ENCODE assay signal across 17 cellular contexts in the genomic region with DNA sequence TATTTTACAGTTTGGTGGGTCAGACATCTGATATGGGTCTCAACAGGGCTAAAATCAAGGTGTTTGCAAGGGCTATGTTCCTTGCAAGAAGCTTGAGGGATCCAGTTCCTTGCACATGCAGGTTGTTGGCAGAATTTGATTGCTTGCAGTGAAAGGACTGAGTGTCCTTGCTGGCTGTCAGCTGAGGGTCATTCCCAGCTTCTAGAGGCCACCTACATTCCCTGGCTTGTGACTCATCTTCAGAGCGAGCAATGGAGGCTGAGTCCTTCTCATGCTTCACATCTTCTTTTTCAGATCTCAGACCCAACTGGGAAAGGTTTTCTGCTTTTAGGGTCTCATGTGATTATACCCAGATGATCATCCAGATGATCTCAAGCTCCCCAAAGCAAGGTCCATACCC. TPM values are rescaled to one million over a fixed set of nuclear protein-coding genes. Genes with fewer than 3 reads are reported as not detected.
DNase-seq lines count a peak whose midpoint lies in the region; ATAC-seq, FAIRE-seq and TF ChIP-seq lines count a peak whose summit lies in the region.
"Had no signal": no experiment of that assay in that cellular context is flagged by ENCODE, and none has a peak within 500 bp of the region (broad histone marks: within the 10 kb centered on the region; RNA-seq: fewer than 3 reads in every experiment).

No MANE protein-coding gene starts in this region.

- H3K27ac Mint-ChIP-seq in astrocyte (ENCODE audit: unreplicated experiment), result peak overlapping the region; percentile 11

- H3K4me2 ChIP-seq in HepG2 (ENCODE audit: low read depth, low read length) (no peak overlapping the region), astrocyte (ENCODE audit: low read length) (no peak overlapping the region)
- H3K4me2 ChIP-seq: BLaER1 treated with 17β-estradiol and CSF1 and Interleukin-3, amounts not matched to agents 10 nM and 100 nM had no signal

- no peak for TF ChIP-seq RAD21 in HepG2 (CRISPR knock-in tag; IDR thresholded peaks at IDR 0.05)

- no peak for TF ChIP-seq CTCF in HepG2 (CRISPR knock-in tag; IDR thresholded peaks at IDR 0.05)
- no peak for TF ChIP-seq CTCF in right lobe of liver (IDR thresholded peaks at IDR 0.05)
- no peak for TF ChIP-seq CTCF in astrocyte (IDR thresholded peaks at IDR 0.05; ENCODE audit: insufficient read depth, low read depth, low read length)
- no peak for TF ChIP-seq CTCF in spleen (IDR thresholded peaks at IDR 0.05 in 8 of 11, conservative IDR thresholded peaks at IDR 0.05 in 3 of 11)

- TF ChIP-seq POLR2A in HepG2 (IDR thresholded peaks at IDR 0.05; ENCODE audit: insufficient read depth in 1 of 2, low read depth in 2 of 2, low read length in 2 of 2), result no peak
- no peak for TF ChIP-seq POLR2A in right lobe of liver (IDR thresholded peaks at IDR 0.05)
- TF ChIP-seq POLR2A in spleen (IDR thresholded peaks at IDR 0.05), result no peak

- peaks cover 20% of the 10 kb centered on the region for H3K4me1 ChIP-seq in HepG2 (ENCODE audit: insufficient read depth, low read length)
- no peaks in the 10 kb centered on the region for H3K4me1 ChIP-seq in right lobe of liver
- H3K4me1 ChIP-seq in astrocyte (ENCODE audit: insufficient read depth, low read length), result no peaks in the 10 kb centered on the region
- H3K4me1 ChIP-seq in spleen, result peaks cover 23 to 99% (median 71%) of the 10 kb centered on the region in 6 donors

- BruUV-seq in HepG2 (replicated peaks; lab: Mats Ljungman, UMichigan), result no TSS peak

- WGBS in HepG2 (ENCODE audit: low lambda C conversion rate), result 90% methylated on average over 1 of the region's 1 CpG
- no CpG with 5 or more reads among the region's 1 CpG for WGBS in right lobe of liver (ENCODE audit: insufficient coverage, low coverage, low lambda C conversion rate, missing lambda C conversion rate)
- 90 to 100% (median 100%) methylated on average over 1 of the region's 1 CpG for WGBS in spleen, 5 donors

- peaks cover 10% of the 10 kb centered on the region for H3K36me3 Mint-ChIP-seq in astrocyte (ENCODE audit: low read depth, unreplicated experiment)

- FAIRE-seq in HepG2 (lab: Jason Lieb, UNC) (no peak), astrocyte (lab: Jason Lieb, UNC) (no peak)

- TF ChIP-seq EP300 in HepG2 (IDR thresholded peaks at IDR 0.05; ENCODE audit: low read depth in 2 of 2, low read length in 2 of 2) (no peak), HepG2 (CRISPR knock-in tag; IDR thresholded peaks at IDR 0.05; ENCODE audit: borderline replicate concordance) (no peak)

- H3K4me1 Mint-ChIP-seq in astrocyte (ENCODE audit: low read depth, unreplicated experiment), result peaks cover 34% of the 10 kb centered on the region

- no peak overlapping the region for H2AFZ ChIP-seq in HepG2 (ENCODE audit: low read length)
- no peak overlapping the region for H2AFZ ChIP-seq in astrocyte (ENCODE audit: low read depth, low read length)

- peaks cover 61% of the 10 kb centered on the region for H4K20me1 ChIP-seq in HepG2 (ENCODE audit: insufficient read depth, low read length)
- peaks cover 98% of the 10 kb centered on the region for H4K20me1 ChIP-seq in astrocyte (ENCODE audit: insufficient read depth, low read length)

- peak; percentile 47; the same call in 2 of the 3 replicates for ATAC-seq in HepG2
- ATAC-seq in right lobe of liver, result no peak
- ATAC-seq in GM21717 (IDR thresholded peaks at IDR 0.05; ENCODE audit: unreplicated experiment), result no peak
- ATAC-seq: HCT116, Panc1 had no signal

- peak overlapping the region; percentile 54 for H3K4me3 Mint-ChIP-seq in astrocyte (ENCODE audit: unreplicated experiment)

- H3K27ac ChIP-seq in HepG2 (ENCODE audit: extremely low read length, insufficient read depth, low read length), result no peak overlapping the region
- H3K27ac ChIP-seq in right lobe of liver, result no peak overlapping the region
- H3K27ac ChIP-seq in astrocyte (ENCODE audit: low read depth, low read length), result no peak overlapping the region
- no peak overlapping the region for H3K27ac ChIP-seq in spleen
- H3K27ac ChIP-seq: BLaER1 treated with 17β-estradiol and CSF1 and Interleukin-3, amounts not matched to agents 10 nM and 100 nM had no signal

- in situ Hi-C loops in HepG2 (cut with HindIII; ENCODE audit: extremely low pct_ligation_motif_present, low pct_unique_long_range_greater_than_20kb), result no loop called here

- H3K9ac ChIP-seq in HepG2 (ENCODE audit: insufficient read depth, low read depth, low read length) (no peak overlapping the region), astrocyte (ENCODE audit: low read length) (no peak overlapping the region)
- H3K9ac ChIP-seq: BLaER1 treated with 17β-estradiol and CSF1 and Interleukin-3, amounts not matched to agents 10 nM and 100 nM had no signal

- H3K9me3 ChIP-seq in HepG2 (ENCODE audit: low read length) (no peaks in the 10 kb centered on the region), right lobe of liver (no peaks in the 10 kb centered on the region), astrocyte (ENCODE audit: insufficient read depth, low read depth, low read length) (no peaks in the 10 kb centered on the region), spleen (no peaks in the 10 kb centered on the region)
- H3K9me3 ChIP-seq: BLaER1 treated with 17β-estradiol and CSF1 and Interleukin-3, amounts not matched to agents 10 nM and 100 nM had no signal

- H3K79me2 ChIP-seq in HepG2 (ENCODE audit: insufficient read depth, low read length), result peaks cover 98% of the 10 kb centered on the region
- H3K79me2 ChIP-seq in astrocyte (ENCODE audit: insufficient read depth, low read length), result peaks cover 100% of the 10 kb centered on the region

- intact Hi-C loops in HepG2 (cut with micrococcal nuclease; ENCODE audit: unreplicated experiment) (no loop called here), right lobe of liver (cut with DNase I) (no loop called here), spleen (cut with DNase I; ENCODE audit: low total_unique reads) (no loop called here)

- no peak overlapping the region for H3K4me3 ChIP-seq in HepG2 (replicated peaks in 1 of 3; ENCODE audit: insufficient read depth in 1 of 3, low read depth in 2 of 3, low read length in 3 of 3)
- H3K4me3 ChIP-seq in right lobe of liver, result no peak overlapping the region
- no peak overlapping the region for H3K4me3 ChIP-seq in astrocyte (ENCODE audit: insufficient read depth, low read depth, low read length)
- no peak overlapping the region for H3K4me3 ChIP-seq in spleen
- H3K4me3 ChIP-seq: BLaER1 treated with 17β-estradiol and CSF1 and Interleukin-3, amounts not matched to agents 10 nM and 100 nM had no signal

- H3K36me3 ChIP-seq in HepG2 (replicated peaks in 1 of 2; ENCODE audit: control insufficient read depth in 1 of 2, insufficient read depth in 2 of 2, low read length in 2 of 2), result peaks cover 3 to 32% of the 10 kb centered on the region in 2 experiments; a peak in 4 of 5 replicates
- no peaks in the 10 kb centered on the region for H3K36me3 ChIP-seq in right lobe of liver
- no peaks in the 10 kb centered on the region for H3K36me3 ChIP-seq in astrocyte (ENCODE audit: insufficient read depth, low read length)
- H3K36me3 ChIP-seq in spleen, result peaks cover 0 to 20% (median 0%) of the 10 kb centered on the region in 6 donors

- DNase-seq in HepG2 (ENCODE audit: low spot score) (no peak), right lobe of liver (no peak), astrocyte (ENCODE audit: low read depth) (no peak), islet precursor cell (peak; percentile 64), NCI-H1105 treated with DMSO at 0.1 percent for 48 hours (lab: John Stamatoyannopoulos, UW) (no peak), NCI-H774 (lab: John Stamatoyannopoulos, UW) (no peak), spleen (no peak)
- DNase-seq: DMS 273 treated with DMSO at 0.1 percent for 48 hours, NCI-H1048, NCI-H1694, NCI-H446 treated with DMSO at 0.1 percent for 48 hours, NCI-H748 treated with DMSO at 0.1 percent for 48 hours, SHP77 had no signal

- no peaks in the 10 kb centered on the region for H3K9me3 Mint-ChIP-seq in astrocyte (ENCODE audit: unreplicated experiment)

- POLR2A ChIA-PET in HepG2 (lab: Yijun Ruan, JAX), result interaction anchor here (4.4 kb wide), 1 partner anchor 10 kb away, joined by 17 read pairs; no protein-coding TSS in a partner anchor

- H3K27me3 ChIP-seq in HepG2 (ENCODE audit: control insufficient read depth in 1 of 2, insufficient read depth in 2 of 2, low read length in 2 of 2) (no peaks in the 10 kb centered on the region), right lobe of liver (no peaks in the 10 kb centered on the region), astrocyte (ENCODE audit: insufficient read depth, low read length) (no peaks in the 10 kb centered on the region), spleen (replicated peaks in 1 of 7) (no peaks in the 10 kb centered on the region)
- H3K27me3 ChIP-seq: BLaER1 treated with 17β-estradiol and CSF1 and Interleukin-3, amounts not matched to agents 10 nM and 100 nM had no signal

- CTCF ChIA-PET in HepG2 (lab: Yijun Ruan, JAX; ENCODE audit: low intra/inter-chr PET ratio, low total read pairs), result no interaction called here

- no peaks in the 10 kb centered on the region for H3K27me3 Mint-ChIP-seq in astrocyte (ENCODE audit: low read depth, unreplicated experiment)

RNA-seq across cellular contexts. Expression of a gene that starts 12.4 kb away (rescaled TPM):
- total RNA-seq in HepG2 (2016; rRNA removed; fragmentation: Illumina TruSeq; extraction: Trizol) (36.4 and 36.7 TPM in 2 replicates), right lobe of liver (10 to 100 TPM in 2 of 6 experiments, 1 to 10 TPM in 4; 8.2 to 13.6 (median 9.6) TPM), astrocyte (72.2 TPM in 2 replicates), spleen (10 to 100 TPM; 36.9 to 56.7 (median 43.9) TPM)
- 5.1 and 5.6 TPM in 2 replicates for total RNA-seq in HepG2 (2016; cell fraction: cytosol; rRNA removed; fragmentation: Illumina TruSeq; extraction: Trizol; ENCODE audit: low read depth)
- 36.6 and 39.9 TPM in 2 replicates for total RNA-seq in HepG2 (2016; cell fraction: insoluble cytoplasmic fraction; rRNA removed; fragmentation: Illumina TruSeq; extraction: Trizol)
- 25.8 and 26.4 TPM in 2 replicates for total RNA-seq in HepG2 (2016; cell fraction: membrane; rRNA removed; fragmentation: Illumina TruSeq; extraction: Trizol)
- 46.3 and 52.7 TPM in 2 replicates for total RNA-seq in HepG2 (2016; cell fraction: nucleus; rRNA removed; fragmentation: Illumina TruSeq; extraction: Trizol)
- polyA plus RNA-seq in HepG2 (2011; rRNA removed) (32.2 and 34.8 TPM in 2 replicates), spleen (10 to 100 TPM; 10.2 to 17.0 (median 16.9) TPM)
- polyA plus RNA-seq in HepG2 (2011; cell fraction: cytosol; rRNA removed), result 15.5 and 20.6 TPM in 2 replicates
- polyA plus RNA-seq in HepG2 (2011; cell fraction: nucleus; rRNA removed), result 13.8 and 16.8 TPM in 2 replicates
- polyA plus RNA-seq in HepG2 (2012), result 33.3 and 34.4 TPM in 2 replicates
- polyA plus RNA-seq in HepG2 (2016; cell fraction: cytosol; fragmentation: Illumina TruSeq; extraction: Trizol; ENCODE audit: low read depth), result 1.6 and 1.7 TPM in 2 replicates
- 31.2 and 31.8 TPM in 2 replicates for polyA plus RNA-seq in HepG2 (2016; cell fraction: insoluble cytoplasmic fraction; fragmentation: Illumina TruSeq; extraction: Trizol; ENCODE audit: low read depth)
- 10.0 and 11.0 TPM in 2 replicates for polyA plus RNA-seq in HepG2 (2016; cell fraction: membrane; fragmentation: Illumina TruSeq; extraction: Trizol; ENCODE audit: low read depth)
- polyA plus RNA-seq in HepG2 (2016; cell fraction: nucleus; fragmentation: Illumina TruSeq; extraction: Trizol; ENCODE audit: insufficient read depth, low read depth), result 22.4 and 22.7 TPM in 2 replicates
- polyA minus RNA-seq in HepG2 (2011; rRNA and poly(A)+ RNA removed; ENCODE audit: low replicate concordance), result 25.7 and 38.6 TPM in 2 replicates
- 28.8 and 32.2 TPM in 2 replicates for polyA minus RNA-seq in HepG2 (2011; cell fraction: cytosol; rRNA and poly(A)+ RNA removed)
- polyA minus RNA-seq in HepG2 (2011; cell fraction: nucleus; rRNA and poly(A)+ RNA removed), result 68.2 and 81.1 TPM in 2 replicates
